ENCODE assay signal across 23 cellular contexts in the genomic region with DNA sequence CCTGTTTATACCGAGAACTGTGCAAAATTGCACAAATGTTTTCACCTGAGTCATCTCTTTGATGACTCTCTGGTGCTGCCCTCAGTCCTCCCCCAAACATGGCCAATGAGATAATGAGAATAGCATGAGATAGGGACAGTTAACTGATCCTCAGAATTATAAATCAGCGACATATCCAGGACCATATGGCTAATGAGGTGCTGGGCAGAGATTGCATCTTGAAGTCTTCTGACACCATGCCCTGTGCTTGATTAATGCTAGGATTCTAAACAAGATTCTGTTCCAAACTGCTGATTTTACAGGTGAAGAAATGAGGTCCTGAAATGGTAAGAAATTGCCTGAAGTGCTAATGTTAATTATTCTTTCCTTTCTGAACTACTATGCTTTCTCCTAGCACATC.
"Had no signal": no experiment of that assay in that cellular context is flagged by ENCODE, and none has a peak within 500 bp of the region (broad histone marks: within the 10 kb centered on the region; RNA-seq: fewer than 3 reads in every experiment).

No MANE protein-coding gene starts in this region.

- H3K27ac ChIP-seq: HL-60, KMS-11, SJSA1, SK-N-MC had no signal

- H3K4me3 ChIP-seq: K562, SJSA1, SK-N-MC had no signal

- ATAC-seq: K562, T-cell had no signal

- H3K4me1 ChIP-seq: SJSA1 had no signal

- H3K27me3 ChIP-seq: SJSA1 had no signal

- DNase-seq: Kasumi-1, MV-4-11, NCI-H1048, NCI-H1105, NCI-H1417, NCI-H1436 treated with DMSO at 0.1 percent for 48 hours, NCI-H1694, NCI-H1930, NCI-H2081, NCI-H2107, NCI-H345, NCI-H446 treated with DMSO at 0.1 percent for 48 hours, NCI-H510A treated with DMSO at 0.1 percent for 48 hours, Right ventricle myocardium superior, RPMI8226, SIG-M5, SW 1271, T-cell had no signal

- H3K9me3 ChIP-seq: SJSA1 had no signal

- H3K36me3 ChIP-seq: SJSA1 had no signal
